ENCODE assay signal across 12 cellular contexts in the genomic region with DNA sequence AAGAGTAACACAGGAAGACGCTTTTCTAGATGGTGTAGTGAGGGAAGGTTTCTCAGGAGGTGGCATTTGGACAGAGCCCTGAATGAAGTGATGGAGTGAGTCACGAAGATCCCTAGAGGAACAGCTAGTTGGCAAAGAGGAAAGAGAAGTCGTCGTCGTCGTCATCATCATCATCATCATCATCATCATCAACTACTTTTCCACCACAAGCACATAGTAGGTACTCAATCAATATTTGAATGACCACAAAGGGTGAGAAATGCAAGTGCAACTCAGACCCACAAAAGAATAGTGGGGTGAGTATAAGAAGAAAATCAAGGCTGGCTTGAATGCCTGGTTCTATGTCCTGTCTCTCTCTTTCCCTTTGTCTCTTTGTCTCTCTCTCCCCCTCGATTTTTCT. TPM values are rescaled to one million over a fixed set of nuclear protein-coding genes. Genes with fewer than 3 reads are reported as not detected.
"Had no signal": no experiment of that assay in that cellular context is flagged by ENCODE, and none has a peak within 500 bp of the region (broad histone marks: within the 10 kb centered on the region; RNA-seq: fewer than 3 reads in every experiment).

No MANE protein-coding gene starts in this region.

- ATAC-seq: GM23338, HCT116 had no signal

- H3K4me1 ChIP-seq: HAP-1 had no signal

- H3K9ac ChIP-seq: GM23248 had no signal

- H3K27ac ChIP-seq: GM23248 had no signal

- DNase-seq: GM23248, GOT3, H7, H9, HCEC 1CT, HFFc6 had no signal

- H3K4me3 ChIP-seq: GM23248, GM23338, HAP-1 had no signal

- H3K4me2 ChIP-seq: GM23338 had no signal

- H3K9me3 ChIP-seq: HAP-1 had no signal

- H2AFZ ChIP-seq: GM23248, GM23338 had no signal

- FAIRE-seq: H1, H54 had no signal

- H3K36me3 ChIP-seq: HAP-1 had no signal

RNA-seq across cellular contexts. Expression of a gene that starts 28.3 kb away (rescaled TPM):
- total RNA-seq: GM23248, H4, H7, H9, HFFc6 had no signal
- polyA plus RNA-seq: GM23248 had no signal
